ENCODE assay signal across 1 cellular context in genomic region chr17:55750750-55751641, GRCh38.
TF ChIP-seq lines count a peak whose summit lies in the region.

PCTP (plus strand) TSS chr17:55751051; CDS start chr17:55751104, 53 bp downstream.

TF ChIP-seq in HepG2, 621 proteins besides CTCF, POLR2A, EP300 and RAD21 (continued from another document and continues in another):
- TF ChIP-seq, protein P1, sequence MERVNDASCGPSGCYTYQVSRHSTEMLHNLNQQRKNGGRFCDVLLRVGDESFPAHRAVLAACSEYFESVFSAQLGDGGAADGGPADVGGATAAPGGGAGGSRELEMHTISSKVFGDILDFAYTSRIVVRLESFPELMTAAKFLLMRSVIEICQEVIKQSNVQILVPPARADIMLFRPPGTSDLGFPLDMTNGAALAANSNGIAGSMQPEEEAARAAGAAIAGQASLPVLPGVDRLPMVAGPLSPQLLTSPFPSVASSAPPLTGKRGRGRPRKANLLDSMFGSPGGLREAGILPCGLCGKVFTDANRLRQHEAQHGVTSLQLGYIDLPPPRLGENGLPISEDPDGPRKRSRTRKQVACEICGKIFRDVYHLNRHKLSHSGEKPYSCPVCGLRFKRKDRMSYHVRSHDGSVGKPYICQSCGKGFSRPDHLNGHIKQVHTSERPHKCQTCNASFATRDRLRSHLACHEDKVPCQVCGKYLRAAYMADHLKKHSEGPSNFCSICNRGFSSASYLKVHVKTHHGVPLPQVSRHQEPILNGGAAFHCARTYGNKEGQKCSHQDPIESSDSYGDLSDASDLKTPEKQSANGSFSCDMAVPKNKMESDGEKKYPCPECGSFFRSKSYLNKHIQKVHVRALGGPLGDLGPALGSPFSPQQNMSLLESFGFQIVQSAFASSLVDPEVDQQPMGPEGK (CRISPR knock-in tag; IDR thresholded peaks at IDR 0.05) = peak; percentile 95
- TF ChIP-seq TOPORS (CRISPR knock-in tag; IDR thresholded peaks at IDR 0.05) (peak; percentile 74; the same call in 1 of the 2 replicates), PREB (CRISPR knock-in tag; IDR thresholded peaks at IDR 0.05) (0 out of 2 replicates have a peak, but pooled peaks have one; percentile 34), KDM3A (CRISPR knock-in tag; IDR thresholded peaks at IDR 0.05; ENCODE audit: low read depth) (peak; percentile 86), MXI1 (IDR thresholded peaks at IDR 0.05; ENCODE audit: borderline replicate concordance, low read depth, low read length) (peak; percentile 39; the same call in 1 of the 3 replicates), HDAC2 (CRISPR knock-in tag; IDR thresholded peaks at IDR 0.05) (peak; percentile 77), ZNF543 (CRISPR knock-in tag; IDR thresholded peaks at IDR 0.05) (0 out of 2 replicates have a peak, but pooled peaks have one; percentile 67), DMTF1 (CRISPR knock-in tag; IDR thresholded peaks at IDR 0.05) (no peak), HOXA5 (CRISPR knock-in tag; IDR thresholded peaks at IDR 0.05) (peak; percentile 96), HNRNPLL (IDR thresholded peaks at IDR 0.05; ENCODE audit: low read depth, low read length, poor library complexity, severe bottlenecking) (peak; percentile 92), JARID2 (CRISPR knock-in tag; IDR thresholded peaks at IDR 0.05; ENCODE audit: insufficient replicate concordance) (peak; percentile 46), ZNF788 (CRISPR knock-in tag; IDR thresholded peaks at IDR 0.05; ENCODE audit: borderline replicate concordance) (peak; percentile 80; the same call in 1 of the 2 replicates), ZNF639 (CRISPR knock-in tag; conservative IDR thresholded peaks at IDR 0.05) (0 out of 2 replicates have a peak, but pooled peaks have one; percentile 40), ZNF121 (CRISPR knock-in tag; IDR thresholded peaks at IDR 0.05) (peak; percentile 70; the same call in 1 of the 2 replicates), MTF2 (CRISPR knock-in tag; IDR thresholded peaks at IDR 0.05; ENCODE audit: borderline replicate concordance) (no peak; the same call in 1 of the 2 replicates), CHD4 (IDR thresholded peaks at IDR 0.05; ENCODE audit: borderline replicate concordance, low read length) (no peak), ZNF282 (IDR thresholded peaks at IDR 0.05; ENCODE audit: partially characterized antibody) (no peak), SKI (IDR thresholded peaks at IDR 0.05; ENCODE audit: partially characterized antibody) (peak; percentile 28), ZFP82 (CRISPR knock-in tag; IDR thresholded peaks at IDR 0.05; ENCODE audit: borderline replicate concordance) (peak; percentile 76; the same call in 1 of the 2 replicates), GLI4 (CRISPR knock-in tag; IDR thresholded peaks at IDR 0.05; ENCODE audit: borderline replicate concordance) (peak; percentile 69; the same call in 1 of the 2 replicates), FIP1L1 (IDR thresholded peaks at IDR 0.05; ENCODE audit: borderline replicate concordance, insufficient read depth, low read depth, low read length) (no peak), POLR2G (IDR thresholded peaks at IDR 0.05; ENCODE audit: low read depth, low read length) (peak; percentile 95), MYNN (CRISPR knock-in tag; IDR thresholded peaks at IDR 0.05; ENCODE audit: low read depth) (0 out of 2 replicates have a peak, but pooled peaks have one; percentile 70), FOXK1 (CRISPR knock-in tag; IDR thresholded peaks at IDR 0.05; ENCODE audit: borderline replicate concordance, low read depth) (0 out of 2 replicates have a peak, but pooled peaks have one; percentile 5), ZBTB3 (CRISPR knock-in tag; IDR thresholded peaks at IDR 0.05; ENCODE audit: borderline replicate concordance, low read depth) (no peak), POGK (CRISPR knock-in tag; conservative IDR thresholded peaks at IDR 0.05) (peak; percentile 92), ZNF180 (CRISPR knock-in tag; IDR thresholded peaks at IDR 0.05; ENCODE audit: borderline replicate concordance, low read depth) (peak; percentile 14; the same call in 1 of the 2 replicates), HNF4A (CRISPR knock-in tag; IDR thresholded peaks at IDR 0.05) (peak; percentile 49), PHF20 (CRISPR knock-in tag; IDR thresholded peaks at IDR 0.05) (peak; percentile 80), ESRRA (CRISPR knock-in tag; IDR thresholded peaks at IDR 0.05; ENCODE audit: low read depth) (peak; percentile 62; the same call in 1 of the 2 replicates), KLF15 (CRISPR knock-in tag; IDR thresholded peaks at IDR 0.05; ENCODE audit: borderline replicate concordance) (peak; percentile 85; the same call in 1 of the 2 replicates), ZNF678 (CRISPR knock-in tag; IDR thresholded peaks at IDR 0.05) (no peak; the same call in 1 of the 2 replicates), ZNF652 (CRISPR knock-in tag; IDR thresholded peaks at IDR 0.05; ENCODE audit: borderline replicate concordance, low read depth) (no peak), FOXP1 (IDR thresholded peaks at IDR 0.05) (no peak), FOXP1 (CRISPR knock-in tag; IDR thresholded peaks at IDR 0.05) (0 out of 2 replicates have a peak, but pooled peaks have one; percentile 19), LCORL (IDR thresholded peaks at IDR 0.05) (no peak), LCORL (CRISPR knock-in tag; IDR thresholded peaks at IDR 0.05) (peak; percentile 77; the same call in 1 of the 2 replicates), MATR3 (CRISPR knock-in tag; IDR thresholded peaks at IDR 0.05) (no peak), ZMAT5 (CRISPR knock-in tag; IDR thresholded peaks at IDR 0.05; ENCODE audit: borderline replicate concordance, low read depth) (no peak), ZKSCAN8 (CRISPR knock-in tag; IDR thresholded peaks at IDR 0.05; ENCODE audit: borderline replicate concordance) (peak; percentile 86; the same call in 1 of the 2 replicates), ZNF629 (CRISPR knock-in tag; conservative IDR thresholded peaks at IDR 0.05) (no peak; the same call in 1 of the 2 replicates), ZNF335 (CRISPR knock-in tag; IDR thresholded peaks at IDR 0.05) (peak; percentile 94), IRF2 (CRISPR knock-in tag; IDR thresholded peaks at IDR 0.05) (peak; percentile 77), JUNB (CRISPR knock-in tag; IDR thresholded peaks at IDR 0.05; ENCODE audit: borderline replicate concordance) (no peak), PCBP2 (optimal IDR thresholded peaks at IDR 0.05; ENCODE audit: low read depth, low read length, poor library complexity, severe bottlenecking) (no peak), ZBTB38 (CRISPR knock-in tag; IDR thresholded peaks at IDR 0.05) (peak; percentile 58; the same call in 1 of the 2 replicates), TGIF2 (CRISPR knock-in tag; IDR thresholded peaks at IDR 0.05) (peak; percentile 71), BORCS8-MEF2B (CRISPR knock-in tag; IDR thresholded peaks at IDR 0.05) (peak; percentile 88)
- TF ChIP-seq, protein P2, sequence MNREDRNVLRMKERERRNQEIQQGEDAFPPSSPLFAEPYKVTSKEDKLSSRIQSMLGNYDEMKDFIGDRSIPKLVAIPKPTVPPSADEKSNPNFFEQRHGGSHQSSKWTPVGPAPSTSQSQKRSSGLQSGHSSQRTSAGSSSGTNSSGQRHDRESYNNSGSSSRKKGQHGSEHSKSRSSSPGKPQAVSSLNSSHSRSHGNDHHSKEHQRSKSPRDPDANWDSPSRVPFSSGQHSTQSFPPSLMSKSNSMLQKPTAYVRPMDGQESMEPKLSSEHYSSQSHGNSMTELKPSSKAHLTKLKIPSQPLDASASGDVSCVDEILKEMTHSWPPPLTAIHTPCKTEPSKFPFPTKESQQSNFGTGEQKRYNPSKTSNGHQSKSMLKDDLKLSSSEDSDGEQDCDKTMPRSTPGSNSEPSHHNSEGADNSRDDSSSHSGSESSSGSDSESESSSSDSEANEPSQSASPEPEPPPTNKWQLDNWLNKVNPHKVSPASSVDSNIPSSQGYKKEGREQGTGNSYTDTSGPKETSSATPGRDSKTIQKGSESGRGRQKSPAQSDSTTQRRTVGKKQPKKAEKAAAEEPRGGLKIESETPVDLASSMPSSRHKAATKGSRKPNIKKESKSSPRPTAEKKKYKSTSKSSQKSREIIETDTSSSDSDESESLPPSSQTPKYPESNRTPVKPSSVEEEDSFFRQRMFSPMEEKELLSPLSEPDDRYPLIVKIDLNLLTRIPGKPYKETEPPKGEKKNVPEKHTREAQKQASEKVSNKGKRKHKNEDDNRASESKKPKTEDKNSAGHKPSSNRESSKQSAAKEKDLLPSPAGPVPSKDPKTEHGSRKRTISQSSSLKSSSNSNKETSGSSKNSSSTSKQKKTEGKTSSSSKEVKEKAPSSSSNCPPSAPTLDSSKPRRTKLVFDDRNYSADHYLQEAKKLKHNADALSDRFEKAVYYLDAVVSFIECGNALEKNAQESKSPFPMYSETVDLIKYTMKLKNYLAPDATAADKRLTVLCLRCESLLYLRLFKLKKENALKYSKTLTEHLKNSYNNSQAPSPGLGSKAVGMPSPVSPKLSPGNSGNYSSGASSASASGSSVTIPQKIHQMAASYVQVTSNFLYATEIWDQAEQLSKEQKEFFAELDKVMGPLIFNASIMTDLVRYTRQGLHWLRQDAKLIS (CRISPR knock-in tag; IDR thresholded peaks at IDR 0.05) = no peak
- TF ChIP-seq, protein P3, sequence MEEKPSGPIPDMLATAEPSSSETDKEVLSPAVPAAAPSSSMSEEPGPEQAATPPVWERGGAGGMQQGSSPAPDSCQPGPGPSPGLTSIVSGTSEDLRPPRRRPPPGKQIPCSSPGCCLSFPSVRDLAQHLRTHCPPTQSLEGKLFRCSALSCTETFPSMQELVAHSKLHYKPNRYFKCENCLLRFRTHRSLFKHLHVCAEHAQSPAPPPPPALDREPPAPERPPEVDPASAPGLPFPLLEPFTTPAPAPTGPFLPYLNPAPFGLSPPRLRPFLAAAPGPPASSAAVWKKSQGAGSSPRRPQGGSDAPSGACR (CRISPR knock-in tag; IDR thresholded peaks at IDR 0.05) = peak; percentile 84
- TF ChIP-seq, protein P4, sequence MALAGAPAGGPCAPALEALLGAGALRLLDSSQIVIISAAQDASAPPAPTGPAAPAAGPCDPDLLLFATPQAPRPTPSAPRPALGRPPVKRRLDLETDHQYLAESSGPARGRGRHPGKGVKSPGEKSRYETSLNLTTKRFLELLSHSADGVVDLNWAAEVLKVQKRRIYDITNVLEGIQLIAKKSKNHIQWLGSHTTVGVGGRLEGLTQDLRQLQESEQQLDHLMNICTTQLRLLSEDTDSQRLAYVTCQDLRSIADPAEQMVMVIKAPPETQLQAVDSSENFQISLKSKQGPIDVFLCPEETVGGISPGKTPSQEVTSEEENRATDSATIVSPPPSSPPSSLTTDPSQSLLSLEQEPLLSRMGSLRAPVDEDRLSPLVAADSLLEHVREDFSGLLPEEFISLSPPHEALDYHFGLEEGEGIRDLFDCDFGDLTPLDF (CRISPR knock-in tag; IDR thresholded peaks at IDR 0.05) = peak; percentile 81
